ENCODE assay signal across 1 cellular context in the genomic region with DNA sequence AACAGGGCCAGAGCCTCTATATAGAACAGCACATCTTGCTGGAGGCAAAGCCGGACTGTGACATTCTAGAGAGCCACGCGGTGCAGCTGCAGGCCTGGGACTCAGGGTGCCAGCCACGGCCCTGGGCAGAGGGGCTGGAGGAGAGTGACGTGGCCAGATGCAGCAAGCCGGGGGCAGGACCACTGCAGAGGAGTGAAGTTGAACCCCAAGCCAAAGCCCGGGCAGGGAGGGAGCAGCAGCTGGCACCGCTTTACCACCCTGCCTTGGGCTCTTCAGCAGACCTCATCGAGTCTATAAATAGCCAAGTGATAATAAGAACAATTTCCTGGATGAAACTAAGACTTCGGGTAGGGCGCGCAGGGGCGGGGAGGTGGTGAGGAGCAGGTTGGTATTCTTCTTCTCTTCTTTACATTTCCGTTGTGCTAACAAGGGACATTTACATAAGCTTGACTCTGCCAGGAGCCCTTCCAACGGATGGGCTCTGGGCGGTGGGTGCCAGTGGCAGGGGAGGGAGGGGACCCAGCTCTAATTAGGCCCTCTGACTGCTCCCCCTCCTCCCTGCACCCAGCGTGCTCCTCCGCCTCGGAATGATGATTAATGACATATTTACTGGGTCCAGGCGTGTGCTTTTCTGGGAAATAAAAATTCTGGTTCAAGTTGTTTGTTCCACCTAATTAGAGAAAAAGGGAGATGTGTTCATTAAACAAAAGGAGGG.
TF ChIP-seq lines count a peak whose summit lies in the region.

No MANE protein-coding gene starts in this region.

TF ChIP-seq in H1, 55 proteins besides CTCF, POLR2A, EP300 and RAD21:
- no peak for TF ChIP-seq ZNF274 (IDR thresholded peaks at IDR 0.05; ENCODE audit: borderline replicate concordance, extremely low read depth, low read length)
- TF ChIP-seq RNF2 (IDR thresholded peaks at IDR 0.05; ENCODE audit: borderline replicate concordance, low read depth, low read length, missing control alignments, poor library complexity, severe bottlenecking), result no peak
- no peak for TF ChIP-seq TEAD4 (IDR thresholded peaks at IDR 0.05; ENCODE audit: low read depth, low read length)
- TF ChIP-seq SRF (IDR thresholded peaks at IDR 0.05; ENCODE audit: low read depth, low read length), result no peak
- TF ChIP-seq EGR1 (IDR thresholded peaks at IDR 0.05; ENCODE audit: borderline replicate concordance, low read depth, low read length), result no peak
- no peak for TF ChIP-seq TCF12 (IDR thresholded peaks at IDR 0.05; ENCODE audit: low read depth, low read length)
